9 cellular contexts compared by ENCODE assay signal in genomic region chr6:46781478-46782378, GRCh38. TPM values are rescaled to one million over a fixed set of nuclear protein-coding genes. Genes with fewer than 3 reads are reported as not detected.
DNase-seq lines count a peak whose midpoint lies in the region; ATAC-seq and TF ChIP-seq lines count a peak whose summit lies in the region.
"Had no signal": no experiment of that assay in that cellular context is flagged by ENCODE, and none has a peak within 500 bp of the region (broad histone marks: within the 10 kb centered on the region; RNA-seq: fewer than 3 reads in every experiment).

No MANE protein-coding gene starts in this region.

- H3K4ac ChIP-seq in H9 (ENCODE audit: low read depth, low read length), result no peak overlapping the region

- no peaks in the 10 kb centered on the region for H3K9me3 Mint-ChIP-seq in H9
- H3K9me3 Mint-ChIP-seq in stimulated activated naive B cell treated with anti-CD40 and anti-IgM and Interleukin-4, amounts not matched to agents 10 μg/mL and 1 μg/mL and 100 μg/mL, for 72 hours, result no peaks in the 10 kb centered on the region
- H3K9me3 Mint-ChIP-seq: T-cell had no signal

- no peaks in the 10 kb centered on the region for H3K4me1 Mint-ChIP-seq in H9
- H3K4me1 Mint-ChIP-seq in stimulated activated naive B cell treated with anti-CD40 and anti-IgM and Interleukin-4, amounts not matched to agents 10 μg/mL and 1 μg/mL and 100 μg/mL, for 72 hours, result no peaks in the 10 kb centered on the region
- H3K4me1 Mint-ChIP-seq: T-cell had no signal

- no peak overlapping the region for H4K5ac ChIP-seq in H9 (ENCODE audit: insufficient read length, low read depth, low read length)

- H3K23ac ChIP-seq in H9 (ENCODE audit: insufficient read length, low read depth, low read length), result no peak overlapping the region

- no peaks in the 10 kb centered on the region for H3K79me2 ChIP-seq in H9 (ENCODE audit: insufficient read depth, low read length)

- no peak overlapping the region for H3K4me3 ChIP-seq in astrocyte of the cerebellum (ENCODE audit: low read depth, low read length)

- peak; percentile 49 to 68 for ATAC-seq in stimulated activated naive B cell treated with anti-CD40 and anti-IgM and Interleukin-4, amounts not matched to agents 10 μg/mL and 1 μg/mL and 100 μg/mL, for 72 hours (replicated peaks)
- ATAC-seq in GM21360 (IDR thresholded peaks at IDR 0.05; ENCODE audit: unreplicated experiment), result no peak
- ATAC-seq: T-cell had no signal

- H3K4me1 ChIP-seq in H9 (ENCODE audit: insufficient read depth, low read length), result no peaks in the 10 kb centered on the region

- H3K23me2 ChIP-seq in H9 (ENCODE audit: insufficient read length, low read depth, low read length, poor library complexity, severe bottlenecking), result no peaks in the 10 kb centered on the region

- no peak overlapping the region for H3K18ac ChIP-seq in H9 (ENCODE audit: insufficient read length, low read depth, low read length)

- H2AK5ac ChIP-seq in H9 (ENCODE audit: insufficient read length, low read length), result no peak overlapping the region

- H3K56ac ChIP-seq in H9 (ENCODE audit: insufficient read length, low read depth, low read length), result no peak overlapping the region

- no peak overlapping the region for H4K8ac ChIP-seq in H9 (replicated peaks; ENCODE audit: insufficient read length, low read depth, low read length)

- H3K4me3 Mint-ChIP-seq in H9, result no peak overlapping the region
- H3K4me3 Mint-ChIP-seq in stimulated activated naive B cell treated with anti-CD40 and anti-IgM and Interleukin-4, amounts not matched to agents 10 μg/mL and 1 μg/mL and 100 μg/mL, for 72 hours, result no peak overlapping the region
- H3K4me3 Mint-ChIP-seq: T-cell had no signal

- DNase-seq in COR-L47 (lab: John Stamatoyannopoulos, UW) (peak; percentile 41), H9 (no peak), NCI-H524 treated with DMSO at 0.1 percent for 48 hours (lab: John Stamatoyannopoulos, UW) (peak; percentile 14), astrocyte of the cerebellum (ENCODE audit: low read depth) (peak; percentile 55), iris pigment epithelial cell (ENCODE audit: low read depth) (peak; percentile 65)
- no peak for DNase-seq in stimulated activated naive B cell treated with anti-CD40 and anti-IgM and Interleukin-4, amounts not matched to agents 10 μg/mL and 1 μg/mL and 100 μg/mL, for 72 hours
- no peak for DNase-seq in stimulated activated naive CD4-positive, alpha-beta T cell (lab: John Stamatoyannopoulos, UW)

- TF ChIP-seq CTCF in H9 (conservative IDR thresholded peaks at IDR 0.05) (peak; percentile 85), astrocyte of the cerebellum (IDR thresholded peaks at IDR 0.05; ENCODE audit: low read depth, low read length, missing control alignments) (peak; percentile 76)

- no peaks in the 10 kb centered on the region for H4K20me1 ChIP-seq in H9 (ENCODE audit: control insufficient read depth, insufficient read depth, insufficient read length)

- H3K9ac ChIP-seq in H9 (ENCODE audit: extremely low read depth, insufficient read length, low read length), result no peak overlapping the region

- no peaks in the 10 kb centered on the region for H3K36me3 Mint-ChIP-seq in H9 (ENCODE audit: insufficient read depth in 1 of 3, low read depth in 3 of 3)
- no peaks in the 10 kb centered on the region for H3K36me3 Mint-ChIP-seq in stimulated activated naive B cell treated with anti-CD40 and anti-IgM and Interleukin-4, amounts not matched to agents 10 μg/mL and 1 μg/mL and 100 μg/mL, for 72 hours
- H3K36me3 Mint-ChIP-seq: T-cell had no signal

- no peak overlapping the region for H4K91ac ChIP-seq in H9 (ENCODE audit: insufficient read length, low read depth, low read length)

- peaks cover 2% of the 10 kb centered on the region for H3K27me3 Mint-ChIP-seq in H9 (ENCODE audit: low read depth)
- peaks cover 0 to 6% of the 10 kb centered on the region in 2 donors for H3K27me3 Mint-ChIP-seq in stimulated activated naive B cell treated with anti-CD40 and anti-IgM and Interleukin-4, amounts not matched to agents 10 μg/mL and 1 μg/mL and 100 μg/mL, for 72 hours

- H3K79me1 ChIP-seq in H9 (ENCODE audit: insufficient read depth, low read depth, low read length, poor library complexity, severe bottlenecking), result no peaks in the 10 kb centered on the region

- H3K27ac Mint-ChIP-seq in H9, result no peak overlapping the region
- H3K27ac Mint-ChIP-seq in stimulated activated naive B cell treated with anti-CD40 and anti-IgM and Interleukin-4, amounts not matched to agents 10 μg/mL and 1 μg/mL and 100 μg/mL, for 72 hours, result no peak overlapping the region
- H3K27ac Mint-ChIP-seq: T-cell had no signal

- no peaks in the 10 kb centered on the region for H3K27me3 ChIP-seq in H9 (ENCODE audit: insufficient read depth, low read length)

- H2BK120ac ChIP-seq in H9 (ENCODE audit: low read depth, low read length, poor library complexity, severe bottlenecking), result no peak overlapping the region

- H2BK15ac ChIP-seq in H9 (ENCODE audit: low read depth, low read length), result no peak overlapping the region

- no peak overlapping the region for H2BK20ac ChIP-seq in H9 (ENCODE audit: low read depth, low read length, poor library complexity, severe bottlenecking)

- H3K14ac ChIP-seq in H9 (ENCODE audit: insufficient read depth, low read length), result no peak overlapping the region

- H2AFZ ChIP-seq in H9 (ENCODE audit: low read length), result no peak overlapping the region

- in situ Hi-C loops in astrocyte of the cerebellum (cut with HindIII; ENCODE audit: low sequenced_read_pairs), result no loop called here

- H3K27ac ChIP-seq in H9 (ENCODE audit: insufficient read length, low read depth, low read length), result no peak overlapping the region

- no peak overlapping the region for H3T11ph ChIP-seq in H9 (ENCODE audit: low read length)

- H2BK12ac ChIP-seq in H9 (ENCODE audit: insufficient read length, low read depth, low read length), result no peak overlapping the region

- no peak overlapping the region for H2BK5ac ChIP-seq in H9 (ENCODE audit: insufficient read length, low read length)

- no peaks in the 10 kb centered on the region for H3K9me3 ChIP-seq in H9 (ENCODE audit: control insufficient read depth, low read depth, low read length)

- WGBS in H9 (ENCODE audit: extremely low coverage, insufficient read length, low lambda C conversion rate), result no CpG with 5 or more reads among the region's 6 CpGs

- no peak overlapping the region for H3K4me2 ChIP-seq in H9 (ENCODE audit: insufficient read depth, insufficient read length, low read length)

RNA-seq across cellular contexts. Expression of gene MEP1A, which starts 11.5 kb away (rescaled TPM):
- total RNA-seq in H9 (2021), result not detected in 2 replicates
- total RNA-seq: T-cell had no signal

RNA-seq across cellular contexts. Expression of gene ANKRD66, which starts 35.0 kb away (rescaled TPM):
- not detected in 2 replicates for total RNA-seq in H9 (2021)
- total RNA-seq: T-cell had no signal

RNA-seq across cellular contexts. Expression of gene PLA2G7, which starts 46.6 kb away (rescaled TPM):
- 1.7 and 1.8 TPM in 2 replicates for total RNA-seq in H9 (2021)

Comparison
In these comparisons a context has a peak if more than half of its experiments do, and no peak if none do; other contexts are left out.
1. DNase-seq: peak in COR-L47 (single experiment), NCI-H524 treated with DMSO at 0.1 percent for 48 hours (single experiment), astrocyte of the cerebellum (single experiment) and iris pigment epithelial cell (single experiment); none in H9 (single experiment), stimulated activated naive B cell treated with anti-CD40 and anti-IgM and Interleukin-4, amounts not matched to agents 10 μg/mL and 1 μg/mL and 100 μg/mL, for 72 hours (single experiment) and stimulated activated naive CD4-positive, alpha-beta T cell (0 of 6).